In genomic region chr13:33784738-33785137, GRCh38 we compare ENCODE assay signal across 8 cellular contexts.
"Had no signal": no experiment of that assay in that cellular context is flagged by ENCODE, and none has a peak within 500 bp of the region (broad histone marks: within the 10 kb centered on the region; RNA-seq: fewer than 3 reads in every experiment).

No MANE protein-coding gene starts in this region.

- H2AFZ ChIP-seq: GM23248 had no signal

- H3K27ac ChIP-seq: GM23248 had no signal

- H3K9ac ChIP-seq: GM23248 had no signal

- FAIRE-seq: H54, HTR-8/SVneo had no signal

- DNase-seq: GM23248, GOT3, H9, HCEC 1CT, IMR-90, KBM-7 had no signal

- H3K4me3 ChIP-seq: GM23248 had no signal
